In the genomic region with DNA sequence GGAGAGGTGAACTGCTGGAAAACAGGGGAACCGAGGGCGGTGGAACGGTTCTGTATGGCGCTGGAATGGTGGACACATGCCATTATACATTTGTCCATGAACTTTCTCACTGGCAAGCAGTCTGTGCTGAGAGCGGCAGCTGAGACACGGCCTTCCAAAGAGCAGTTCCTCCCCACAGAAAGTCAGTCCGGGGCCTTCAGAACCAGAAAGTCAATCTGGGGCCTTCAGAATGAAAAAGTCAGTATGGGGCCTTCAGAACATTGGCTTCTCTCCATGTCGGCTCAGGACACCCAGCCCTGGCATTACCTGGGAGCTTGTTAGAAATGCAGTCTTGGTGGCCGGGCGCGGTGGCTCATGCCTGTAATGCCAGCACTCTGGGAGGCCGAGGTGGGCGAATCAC, we compare ENCODE assay signal across 19 cellular contexts. TPM values are rescaled to one million over a fixed set of nuclear protein-coding genes. Genes with fewer than 3 reads are reported as not detected.
DNase-seq lines count a peak whose midpoint lies in the region; ATAC-seq, FAIRE-seq and TF ChIP-seq lines count a peak whose summit lies in the region.
"Had no signal": no experiment of that assay in that cellular context is flagged by ENCODE, and none has a peak within 500 bp of the region (broad histone marks: within the 10 kb centered on the region; RNA-seq: fewer than 3 reads in every experiment).

No MANE protein-coding gene starts in this region.

- 81 to 87% (median 83%) methylated on average over 13 of the region's 13 CpGs for WGBS in small intestine, 3 donors

- H3K4me3 Mint-ChIP-seq in chondrocyte (ENCODE audit: unreplicated experiment): no peak overlapping the region
- H3K4me3 Mint-ChIP-seq: activated naive CD4-positive, alpha-beta T cell treated with anti-CD3 and anti-CD28 coated beads for 36 hours; activated T-cell treated with anti-CD3 and anti-CD28 coated beads, Interleukin-2, amount 50 U/mL, for 4 hours had no signal

- H3K27ac Mint-ChIP-seq in chondrocyte (ENCODE audit: unreplicated experiment): peak overlapping the region; percentile 99
- H3K27ac Mint-ChIP-seq: activated naive CD4-positive, alpha-beta T cell treated with anti-CD3 and anti-CD28 coated beads for 36 hours had no signal

- no peaks in the 10 kb centered on the region for H3K27me3 ChIP-seq in SJSA1 (replicated peaks)
- no peaks in the 10 kb centered on the region for H3K27me3 ChIP-seq in osteoblast (ENCODE audit: insufficient read depth, low read length)
- H3K27me3 ChIP-seq in thoracic aorta (replicated peaks; ENCODE audit: insufficient read depth): no peaks in the 10 kb centered on the region
- no peaks in the 10 kb centered on the region for H3K27me3 ChIP-seq in small intestine (ENCODE audit: control insufficient read depth in 2 of 2, insufficient read depth in 2 of 2, low read length in 2 of 2)

- H3K4me2 ChIP-seq in osteoblast (ENCODE audit: insufficient read depth, low read length): no peak overlapping the region

- H3K9me3 Mint-ChIP-seq in chondrocyte (ENCODE audit: low read depth): no peaks in the 10 kb centered on the region
- H3K9me3 Mint-ChIP-seq: activated naive CD4-positive, alpha-beta T cell treated with anti-CD3 and anti-CD28 coated beads for 36 hours; activated T-cell treated with anti-CD3 and anti-CD28 coated beads, Interleukin-2, amount 50 U/mL, for 4 hours had no signal

- no peak for FAIRE-seq in small intestine (lab: Jason Lieb, UNC)

- no peak overlapping the region for H2AFZ ChIP-seq in osteoblast (ENCODE audit: low read length)

- H3K27ac ChIP-seq in SJSA1 (0 out of 2 replicates have a peak overlapping the region, but pooled peaks have one; percentile 54), osteoblast (ENCODE audit: low read depth, low read length) (peak overlapping the region; percentile 96), thoracic aorta (peak overlapping the region; percentile 95 to 98), small intestine (ENCODE audit: low read depth in 1 of 2, low read length in 1 of 2) (peak overlapping the region in 1 of 2 donors; percentile 25)

- H3K36me3 Mint-ChIP-seq in chondrocyte (ENCODE audit: low read depth): peaks cover 25% of the 10 kb centered on the region

- ATAC-seq in thoracic aorta (ENCODE audit: insufficient number of reproducible peaks, low FRiP score, low read depth) (no peak), HG02588 (IDR thresholded peaks at IDR 0.05; ENCODE audit: unreplicated experiment) (no peak)
- ATAC-seq: activated T-cell treated with anti-CD3 and anti-CD28 coated beads, Interleukin-2, amount 50 U/mL, for 4 hours; GM12878 had no signal

- no peaks in the 10 kb centered on the region for H3K27me3 Mint-ChIP-seq in chondrocyte (ENCODE audit: low read depth)

- H3K36me3 ChIP-seq in SJSA1 (peaks cover 68% of the 10 kb centered on the region), osteoblast (ENCODE audit: insufficient read depth, low read length) (peaks cover 43% of the 10 kb centered on the region), thoracic aorta (peaks cover 30% of the 10 kb centered on the region), small intestine (ENCODE audit: control insufficient read depth in 2 of 2, insufficient read depth in 2 of 2, low read length in 2 of 2) (peaks cover 21 to 23% of the 10 kb centered on the region in 2 donors)

- DNase-seq in SJSA1 (ENCODE audit: low read depth in 1 of 2, low spot score in 2 of 2) (no peak), chondrocyte (ENCODE audit: low spot score) (no peak), osteoblast (ENCODE audit: insufficient read length, low spot score, missing footprints) (no peak), thoracic aorta (ENCODE audit: low spot score) (no peak), iPS-NIHi7 (ENCODE audit: extremely low spot score) (no peak), NCI-H2029 treated with DMSO at 0.1 percent for 48 hours (lab: John Stamatoyannopoulos, UW) (no peak), small intestine (no peak)
- DNase-seq: activated CD4-positive, CD25-positive, alpha-beta regulatory T cell; activated naive CD4-positive, alpha-beta T cell treated with anti-CD3 and anti-CD28 coated beads for 36 hours; activated T-cell treated with anti-CD3 and anti-CD28 coated beads, Interleukin-2, amount 50 U/mL, for 4 hours; DMS79; effector CD4-positive, alpha-beta T cell; kidney glomerular epithelial cell; NCI-H1048; NCI-H187 treated with DMSO at 0.1 percent for 48 hours; NCI-H69; occipital lobe had no signal

- H3K4me1 ChIP-seq in SJSA1 (replicated peaks) (peaks cover 52% of the 10 kb centered on the region), osteoblast (ENCODE audit: insufficient read depth, low read length) (peaks cover 44% of the 10 kb centered on the region), thoracic aorta (ENCODE audit: control insufficient read depth in 1 of 2, low read depth in 2 of 2) (peaks cover 22 to 50% of the 10 kb centered on the region in 2 donors), small intestine (ENCODE audit: control insufficient read depth in 2 of 2, insufficient read depth in 1 of 2, low read depth in 1 of 2, low read length in 1 of 2) (no peaks in the 10 kb centered on the region)

- peaks cover 20% of the 10 kb centered on the region for H3K79me2 ChIP-seq in osteoblast (ENCODE audit: insufficient read depth, low read length)

- H3K4me1 Mint-ChIP-seq in chondrocyte (ENCODE audit: low read depth): peaks cover 49% of the 10 kb centered on the region

- H3K4me3 ChIP-seq in SJSA1: no peak overlapping the region
- no peak overlapping the region for H3K4me3 ChIP-seq in osteoblast (ENCODE audit: insufficient read depth, low read length)
- no peak overlapping the region for H3K4me3 ChIP-seq in thoracic aorta
- no peak overlapping the region for H3K4me3 ChIP-seq in small intestine (ENCODE audit: low read depth in 1 of 2, low read length in 2 of 2)
- H3K4me3 ChIP-seq: GM12878 had no signal

- TF ChIP-seq CTCF in chondrocyte (IDR thresholded peaks at IDR 0.05) (no peak), osteoblast (IDR thresholded peaks at IDR 0.05; ENCODE audit: extremely low read depth, low read depth, low read length) (no peak), thoracic aorta (IDR thresholded peaks at IDR 0.05) (no peak)

- H4K20me1 ChIP-seq in osteoblast (ENCODE audit: insufficient read depth, low read length): peaks cover 5% of the 10 kb centered on the region

- H3K9me3 ChIP-seq in SJSA1 (replicated peaks): no peaks in the 10 kb centered on the region
- no peaks in the 10 kb centered on the region for H3K9me3 ChIP-seq in osteoblast (ENCODE audit: low read depth, low read length)
- no peaks in the 10 kb centered on the region for H3K9me3 ChIP-seq in thoracic aorta
- H3K9me3 ChIP-seq in small intestine (ENCODE audit: control insufficient read depth, low read depth): no peaks in the 10 kb centered on the region

RNA-seq across cellular contexts. Expression of a gene that starts 8.8 kb away (rescaled TPM):
- 18.8 and 27.4 TPM in 2 replicates for total RNA-seq in SJSA1 (2014; rRNA removed; shearing (Covaris generic))
- total RNA-seq in chondrocyte (45.7 to 54.9 TPM (median 48.5 TPM) in 3 replicates), osteoblast (17.4 and 18.6 TPM in 2 replicates), thoracic aorta (10 to 100 TPM; 26.7 to 31.4 TPM)
- polyA plus RNA-seq in small intestine: 100 to 1,000 TPM; 164 to 209 (median 199) TPM

RNA-seq across cellular contexts. Expression of a gene that starts 34.2 kb away (rescaled TPM):
- total RNA-seq in SJSA1 (2014; rRNA removed; shearing (Covaris generic)): 0.88 and 6.3 TPM in 2 replicates
- total RNA-seq in chondrocyte (21.0 to 23.1 TPM (median 23.0 TPM) in 3 replicates), osteoblast (15.9 and 16.3 TPM in 2 replicates), thoracic aorta (10 to 100 TPM in 1 of 2 donors, 1 to 10 TPM in 1; 6.8 to 13.8 TPM)
- polyA plus RNA-seq in small intestine: 1 to 10 TPM in 1 of 3 donors, under 1 TPM in 2; 0.67 to 5.5 (median 0.81) TPM

RNA-seq across cellular contexts. Expression of a gene that starts 56.3 kb away (rescaled TPM):
- total RNA-seq in SJSA1 (2014; rRNA removed; shearing (Covaris generic)): 266 and 351 TPM in 2 replicates
- 80.5 to 97.8 TPM (median 96.1 TPM) in 3 replicates for total RNA-seq in chondrocyte
- 393 and 412 TPM in 2 replicates for total RNA-seq in osteoblast
- total RNA-seq in thoracic aorta: 100 to 1,000 TPM; 141 to 250 TPM
- 100 to 1,000 TPM; 169 to 215 (median 193) TPM for polyA plus RNA-seq in small intestine
